In the genomic region with DNA sequence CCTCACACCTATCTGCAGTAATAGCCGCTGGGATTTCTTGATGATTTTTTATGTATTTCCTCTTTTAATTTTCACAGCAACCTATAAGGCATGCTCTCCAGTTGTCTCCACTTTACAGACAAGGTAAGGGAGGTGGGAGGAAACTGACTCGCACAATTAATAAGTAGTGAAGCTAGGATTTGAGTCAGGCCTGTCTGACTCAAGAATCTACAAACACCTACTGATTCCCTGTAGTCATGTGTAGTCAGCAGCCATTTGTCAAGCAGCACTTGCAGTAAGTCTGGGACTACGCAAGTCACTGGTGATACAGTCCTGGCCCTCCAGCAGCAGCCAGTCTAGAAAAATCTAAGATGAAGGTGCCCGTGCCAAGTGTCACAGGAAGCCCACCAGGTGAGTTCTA, we compare ENCODE assay signal across 1 cellular context.
TF ChIP-seq lines count a peak whose summit lies in the region.

No MANE protein-coding gene starts in this region.

TF ChIP-seq in GM12891, 5 proteins besides CTCF, POLR2A, EP300 and RAD21 (continued from another document):
- TF ChIP-seq SPI1 (IDR thresholded peaks at IDR 0.05; ENCODE audit: low read depth, low read length) (no peak), POU2F2 (IDR thresholded peaks at IDR 0.05; ENCODE audit: low read depth, low read length) (no peak), PAX5 (IDR thresholded peaks at IDR 0.05; ENCODE audit: insufficient read depth, low read length, severe bottlenecking) (no peak), TAF1 (IDR thresholded peaks at IDR 0.05; ENCODE audit: low read depth, low read length) (no peak)
TF ChIP-seq in GM12891: peak in this region for 0.
